ENCODE assay signal across 8 cellular contexts in genomic region chr21:37700641-37701202, GRCh38.
DNase-seq lines count a peak whose midpoint lies in the region; ATAC-seq lines count a peak whose summit lies in the region.

No MANE protein-coding gene starts in this region.

- no CpG with 5 or more reads among the region's 6 CpGs for WGBS in trophoblast cell (ENCODE audit: extremely low coverage, insufficient coverage, insufficient read length)

- H2AFZ ChIP-seq in trophoblast cell (ENCODE audit: insufficient read depth, low read length, poor library complexity) = no peak overlapping the region

- no peaks in the 10 kb centered on the region for H3K79me1 ChIP-seq in trophoblast cell (ENCODE audit: low read length)

- H3K27ac ChIP-seq in trophoblast cell (ENCODE audit: low read depth, low read length) = no peak overlapping the region

- H2BK5ac ChIP-seq in trophoblast cell (ENCODE audit: low read depth, low read length, poor library complexity) = no peak overlapping the region

- H3K9me3 ChIP-seq in trophoblast cell (ENCODE audit: insufficient read depth, low read depth, low read length) = peaks cover 3% of the 10 kb centered on the region

- H4K12ac ChIP-seq in trophoblast cell (ENCODE audit: low read depth, low read length) = no peak overlapping the region

- H3K9ac ChIP-seq in trophoblast cell (ENCODE audit: low read length) = no peak overlapping the region

- no peaks in the 10 kb centered on the region for H3K4me1 ChIP-seq in trophoblast cell (ENCODE audit: control insufficient read depth in 1 of 2, insufficient read depth in 2 of 2, low read length in 2 of 2)

- no peaks in the 10 kb centered on the region for H3K27me3 ChIP-seq in trophoblast cell (ENCODE audit: insufficient read depth, low read length)

- no peak overlapping the region for H3K14ac ChIP-seq in trophoblast cell (ENCODE audit: low read length)

- DNase-seq in DMS53 (lab: John Stamatoyannopoulos, UW) (peak; percentile 63), GM19240 (ENCODE audit: insufficient read length, low spot score) (peak; percentile 47), NCI-H2029 treated with DMSO at 0.1 percent for 48 hours (lab: John Stamatoyannopoulos, UW) (peak; percentile 94), T1000 (lab: John Stamatoyannopoulos, UW) (peak; percentile 26), foreskin melanocyte (peak; percentile 58), trophoblast cell (peak; percentile 33 to 73), activated T-cell treated with anti-CD3 and anti-CD28 coated beads for 4 hours (no peak)

- H3K4ac ChIP-seq in trophoblast cell (ENCODE audit: low read depth, low read length) = no peak overlapping the region

- peak; percentile 80 for ATAC-seq in HG03108 (IDR thresholded peaks at IDR 0.05; ENCODE audit: unreplicated experiment)

- no peak overlapping the region for H3K4me2 ChIP-seq in trophoblast cell (ENCODE audit: low read length)

- H3K79me2 ChIP-seq in trophoblast cell (ENCODE audit: control insufficient read depth, insufficient read depth, low read length, poor library complexity) = no peaks in the 10 kb centered on the region

- no peak overlapping the region for H3K18ac ChIP-seq in trophoblast cell (ENCODE audit: low read length)

- H4K91ac ChIP-seq in trophoblast cell (ENCODE audit: low read depth, low read length) = no peak overlapping the region

- no peak overlapping the region for H2AK5ac ChIP-seq in trophoblast cell (ENCODE audit: low read length)

- no peak overlapping the region for H3K23ac ChIP-seq in trophoblast cell (ENCODE audit: low read length)

- no peak overlapping the region for H2BK12ac ChIP-seq in trophoblast cell (ENCODE audit: low read length)

- H2BK120ac ChIP-seq in trophoblast cell (ENCODE audit: insufficient read depth, low read length, poor library complexity) = no peak overlapping the region

- no peak overlapping the region for H4K8ac ChIP-seq in trophoblast cell (ENCODE audit: low read depth, low read length)

- H3K4me3 ChIP-seq in trophoblast cell (ENCODE audit: low read depth, low read length) = no peak overlapping the region

- H3K36me3 ChIP-seq in trophoblast cell (ENCODE audit: control insufficient read depth in 1 of 2, insufficient read depth in 2 of 2, low read length in 2 of 2) = no peaks in the 10 kb centered on the region
